In the genomic region with DNA sequence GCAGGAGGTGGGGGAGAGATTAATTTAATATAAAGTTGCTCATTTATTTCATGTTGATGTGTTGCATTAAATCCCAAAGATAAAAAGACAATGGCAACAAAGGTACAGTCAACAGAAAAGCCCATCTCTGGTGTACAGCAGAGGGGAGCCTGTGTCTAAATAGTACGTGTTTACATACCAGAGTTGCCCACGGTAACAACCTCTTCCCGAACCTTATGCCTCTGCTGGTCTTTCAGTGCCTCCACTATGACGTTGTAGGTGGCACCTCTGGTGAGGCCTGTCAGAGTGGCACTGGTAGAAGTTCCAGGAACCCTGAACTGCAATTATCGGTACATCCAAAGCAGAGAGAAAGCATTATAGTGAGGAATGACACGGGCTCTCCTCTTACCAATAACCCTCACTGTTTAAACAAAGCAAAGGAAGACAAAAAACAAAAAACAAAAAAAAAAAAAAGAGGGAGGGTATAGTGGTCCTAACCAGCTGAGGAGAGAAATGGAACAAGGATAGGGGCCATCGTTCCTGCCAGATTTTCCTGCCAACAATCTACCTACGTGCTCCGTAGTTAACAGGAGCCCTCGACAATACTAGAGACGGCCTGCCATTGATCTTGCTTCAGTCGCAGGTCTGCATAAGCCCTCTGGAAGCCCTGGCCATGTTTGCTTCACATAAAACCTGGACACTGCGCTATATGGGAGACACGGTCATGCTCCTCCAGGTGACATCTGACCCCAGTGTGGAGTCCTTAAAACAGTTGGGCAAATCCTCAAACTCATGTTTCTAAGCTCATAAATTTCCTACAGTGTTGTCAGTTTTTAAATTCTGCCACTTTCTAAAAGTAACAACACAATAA, we compare ENCODE assay signal across 27 cellular contexts. TPM values are rescaled to one million over a fixed set of nuclear protein-coding genes. Genes with fewer than 3 reads are reported as not detected.
DNase-seq lines count a peak whose midpoint lies in the region; ATAC-seq, FAIRE-seq and TF ChIP-seq lines count a peak whose summit lies in the region.
"Had no signal": no experiment of that assay in that cellular context is flagged by ENCODE, and none has a peak within 500 bp of the region (broad histone marks: within the 10 kb centered on the region; RNA-seq: fewer than 3 reads in every experiment).

No MANE protein-coding gene starts in this region.

- no peak for TF ChIP-seq RAD21 in A549 (conservative IDR thresholded peaks at IDR 0.05 in 1 of 2, IDR thresholded peaks at IDR 0.05 in 1 of 2)

- H3K36me3 ChIP-seq in GM23248 (ENCODE audit: low read depth), result peaks cover 97% of the 10 kb centered on the region
- H3K36me3 ChIP-seq in tibial artery, result peaks cover 82 to 94% (median 94%) of the 10 kb centered on the region in 3 donors
- H3K36me3 ChIP-seq in testis (ENCODE audit: low read depth, missing control alignments), result no peaks in the 10 kb centered on the region

- H2AFZ ChIP-seq in GM23248, result no peak overlapping the region
- H2AFZ ChIP-seq: PC-9 had no signal

- TF ChIP-seq EP300 in A549 (IDR thresholded peaks at IDR 0.05), result no peak

- 85% methylated on average over 14 of the region's 14 CpGs for WGBS in A549 (ENCODE audit: missing lambda C conversion rate)
- WGBS in GM23248 (ENCODE audit: low coverage in 1 of 2, low lambda C conversion rate in 2 of 2, missing lambda C conversion rate in 2 of 2), 2 experiments, result 82 to 86% methylated on average over 14 of the region's 14 CpGs
- 84 to 88% methylated on average over 14 of the region's 14 CpGs for WGBS in testis, 2 donors

- H3K9me3 ChIP-seq in A549, result no peaks in the 10 kb centered on the region
- no peaks in the 10 kb centered on the region for H3K9me3 ChIP-seq in GM23248 (ENCODE audit: low read depth)
- H3K9me3 ChIP-seq in tibial artery, result no peaks in the 10 kb centered on the region
- H3K9me3 ChIP-seq in testis, result no peaks in the 10 kb centered on the region
- H3K9me3 ChIP-seq: body of pancreas, esophagus squamous epithelium, mucosa of descending colon, stomach had no signal

- CTCF ChIA-PET in A549 (lab: Yijun Ruan, JAX), result no interaction called here

- no peak overlapping the region for H3K4me2 ChIP-seq in A549
- no peak overlapping the region for H3K4me2 ChIP-seq in GM23248 (ENCODE audit: unreplicated experiment)
- H3K4me2 ChIP-seq: BLaER1 treated with 17β-estradiol and CSF1 and Interleukin-3, amounts not matched to agents 10 nM and 100 nM; PC-9 had no signal

- peaks cover 88% of the 10 kb centered on the region for H3K36me3 Mint-ChIP-seq in nephron progenitor cell (ENCODE audit: low read depth)
- peaks cover 31% of the 10 kb centered on the region for H3K36me3 Mint-ChIP-seq in activated naive CD8-positive, alpha-beta T cell treated with anti-CD3 and anti-CD28 coated beads for 36 hours

- TF ChIP-seq CTCF in A549 (IDR thresholded peaks at IDR 0.05) (no peak), choroid plexus epithelial cell (conservative IDR thresholded peaks at IDR 0.05; ENCODE audit: low read depth, low read length) (no peak), nephron progenitor cell (IDR thresholded peaks at IDR 0.05) (no peak), tibial artery (IDR thresholded peaks at IDR 0.05) (no peak), testis (IDR thresholded peaks at IDR 0.05) (no peak)

- H3K27me3 ChIP-seq in GM23248 (replicated peaks; ENCODE audit: insufficient read depth) (no peaks in the 10 kb centered on the region), tibial artery (no peaks in the 10 kb centered on the region), testis (no peaks in the 10 kb centered on the region)
- H3K27me3 ChIP-seq: BLaER1 treated with 17β-estradiol and CSF1 and Interleukin-3, amounts not matched to agents 10 nM and 100 nM; body of pancreas; esophagus squamous epithelium; stomach had no signal

- no peaks in the 10 kb centered on the region for H3K79me2 ChIP-seq in GM23248 (ENCODE audit: insufficient read depth)

- no peak overlapping the region for H3K4me3 Mint-ChIP-seq in nephron progenitor cell
- H3K4me3 Mint-ChIP-seq in activated naive CD8-positive, alpha-beta T cell treated with anti-CD3 and anti-CD28 coated beads for 36 hours, result no peak overlapping the region
- H3K4me3 Mint-ChIP-seq: activated CD4-positive, alpha-beta memory T cell treated with anti-CD3 and anti-CD28 coated beads for 36 hours; activated T-helper 17 cell treated with anti-CD3 and anti-CD28 coated beads, Interleukin-2, amount 50 U/mL, for 72 hours; nephron had no signal

- H3K9me3 Mint-ChIP-seq in nephron progenitor cell, result no peaks in the 10 kb centered on the region
- no peaks in the 10 kb centered on the region for H3K9me3 Mint-ChIP-seq in activated naive CD8-positive, alpha-beta T cell treated with anti-CD3 and anti-CD28 coated beads for 36 hours
- H3K9me3 Mint-ChIP-seq: activated CD4-positive, alpha-beta memory T cell treated with anti-CD3 and anti-CD28 coated beads for 36 hours; activated naive CD4-positive, alpha-beta T cell treated with anti-CD3 and anti-CD28 coated beads, Interleukin-2, amount 50 U/mL, for 72 hours; activated T-helper 17 cell treated with anti-CD3 and anti-CD28 coated beads, Interleukin-2, amount 50 U/mL, for 72 hours; nephron had no signal

- peaks cover 35% of the 10 kb centered on the region for H4K20me1 ChIP-seq in GM23248 (ENCODE audit: insufficient read depth)

- POLR2A ChIA-PET in A549 (lab: Yijun Ruan, JAX), result no interaction called here

- no peak overlapping the region for H3K27ac ChIP-seq in A549
- peak overlapping the region; percentile 70 for H3K27ac ChIP-seq in GM23248
- H3K27ac ChIP-seq in tibial artery, result peak overlapping the region in 1 of 2 donors; percentile 25
- H3K27ac ChIP-seq in testis, result no peak overlapping the region
- H3K27ac ChIP-seq: BLaER1 treated with 17β-estradiol and CSF1 and Interleukin-3, amounts not matched to agents 10 nM and 100 nM; body of pancreas; esophagus squamous epithelium; PC-9; stomach had no signal

- H3K4me1 ChIP-seq in A549, result no peaks in the 10 kb centered on the region
- H3K4me1 ChIP-seq in GM23248 (ENCODE audit: insufficient read depth), result peaks cover 32% of the 10 kb centered on the region
- H3K4me1 ChIP-seq in tibial artery, result no peaks in the 10 kb centered on the region
- no peaks in the 10 kb centered on the region for H3K4me1 ChIP-seq in testis
- H3K4me1 ChIP-seq: BLaER1 treated with 17β-estradiol and CSF1 and Interleukin-3, amounts not matched to agents 10 nM and 100 nM; body of pancreas; esophagus squamous epithelium; stomach had no signal

- DNase-seq in A549 (ENCODE audit: low read depth in 1 of 2, low spot score in 1 of 2) (no peak), GM23248 (no peak), choroid plexus epithelial cell (ENCODE audit: low read depth) (peak; percentile 56), nephron progenitor cell (no peak), tibial artery (no peak), testis (no peak)
- no peak for DNase-seq in activated naive CD8-positive, alpha-beta T cell treated with anti-CD3 and anti-CD28 coated beads for 36 hours
- DNase-seq: activated CD4-positive, alpha-beta memory T cell treated with anti-CD3 and anti-CD28 coated beads for 36 hours; activated CD8-positive, alpha-beta memory T cell treated with anti-CD3 and anti-CD28 coated beads, Interleukin-2, amount 50 U/mL, for 48 hours; body of pancreas; effector memory CD4-positive, alpha-beta T cell; esophagus squamous epithelium; HCEC 1CT; islet precursor cell; mucosa of descending colon; NCI-H1092; NCI-H446 treated with DMSO at 0.1 percent for 48 hours; PC-9; posterior cingulate gyrus; stimulated activated CD8-positive, alpha-beta memory T cell treated with anti-CD3 and anti-CD28 coated beads, Interleukin-4, amount 100 ng/mL, for 48 hours; stomach had no signal

- FAIRE-seq in A549 (lab: Jason Lieb, UNC), result no peak
- FAIRE-seq: D721Med had no signal

- intact Hi-C loops in tibial artery (cut with DNase I; ENCODE audit: low total_unique reads) (no loop called here), testis (cut with DNase I; ENCODE audit: low total_unique reads) (no loop called here)

- no peak for TF ChIP-seq POLR2A in A549 (IDR thresholded peaks at IDR 0.05; ENCODE audit: low read length)
- no peak for TF ChIP-seq POLR2A in testis (IDR thresholded peaks at IDR 0.05)

- H3K4me3 ChIP-seq in A549, result no peak overlapping the region
- no peak overlapping the region for H3K4me3 ChIP-seq in GM23248
- H3K4me3 ChIP-seq in choroid plexus epithelial cell (ENCODE audit: low read depth, low read length), result no peak overlapping the region
- no peak overlapping the region for H3K4me3 ChIP-seq in tibial artery
- no peak overlapping the region for H3K4me3 ChIP-seq in testis
- H3K4me3 ChIP-seq: BLaER1 treated with 17β-estradiol and CSF1 and Interleukin-3, amounts not matched to agents 10 nM and 100 nM; body of pancreas; esophagus squamous epithelium; mucosa of descending colon; PC-9; stomach had no signal

- peak overlapping the region; percentile 96 for H3K27ac Mint-ChIP-seq in nephron progenitor cell
- no peak overlapping the region for H3K27ac Mint-ChIP-seq in activated naive CD8-positive, alpha-beta T cell treated with anti-CD3 and anti-CD28 coated beads for 36 hours
- H3K27ac Mint-ChIP-seq: activated CD4-positive, alpha-beta memory T cell treated with anti-CD3 and anti-CD28 coated beads for 36 hours; activated naive CD4-positive, alpha-beta T cell treated with anti-CD3 and anti-CD28 coated beads, Interleukin-2, amount 50 U/mL, for 72 hours; activated T-helper 17 cell treated with anti-CD3 and anti-CD28 coated beads, Interleukin-2, amount 50 U/mL, for 72 hours; nephron had no signal

- in situ Hi-C loops in GM23248 (cut with MboI), result no loop called here

- H3K4me1 Mint-ChIP-seq in nephron progenitor cell, result no peaks in the 10 kb centered on the region
- H3K4me1 Mint-ChIP-seq in activated naive CD8-positive, alpha-beta T cell treated with anti-CD3 and anti-CD28 coated beads for 36 hours, result no peaks in the 10 kb centered on the region
- H3K4me1 Mint-ChIP-seq: activated T-helper 17 cell treated with anti-CD3 and anti-CD28 coated beads, Interleukin-2, amount 50 U/mL, for 72 hours; nephron had no signal

- H3K9ac ChIP-seq in GM23248, result peak overlapping the region; percentile 50
- H3K9ac ChIP-seq: BLaER1 treated with 17β-estradiol and CSF1 and Interleukin-3, amounts not matched to agents 10 nM and 100 nM had no signal

- no peak; a peak in 1 of 6 replicates for ATAC-seq in A549
- ATAC-seq in GM21717 (IDR thresholded peaks at IDR 0.05; ENCODE audit: unreplicated experiment), result no peak
- ATAC-seq: activated naive CD4-positive, alpha-beta T cell treated with anti-CD3 and anti-CD28 coated beads, Interleukin-2, amount 50 U/mL, for 72 hours; activated T-helper 17 cell treated with anti-CD3 and anti-CD28 coated beads, Interleukin-2, amount 50 U/mL, for 72 hours; body of pancreas; mucosa of descending colon had no signal

- H3F3A ChIP-seq in GM23248 (ENCODE audit: insufficient read depth), result peaks cover 99% of the 10 kb centered on the region

- peaks cover 3% of the 10 kb centered on the region for H3K27me3 Mint-ChIP-seq in nephron progenitor cell (ENCODE audit: low read depth, poor library complexity)
- H3K27me3 Mint-ChIP-seq in activated naive CD8-positive, alpha-beta T cell treated with anti-CD3 and anti-CD28 coated beads for 36 hours, result no peaks in the 10 kb centered on the region
- H3K27me3 Mint-ChIP-seq: activated CD4-positive, alpha-beta memory T cell treated with anti-CD3 and anti-CD28 coated beads for 36 hours; activated T-helper 17 cell treated with anti-CD3 and anti-CD28 coated beads, Interleukin-2, amount 50 U/mL, for 72 hours had no signal

- H3K9me2 ChIP-seq in GM23248 (ENCODE audit: insufficient read depth), result no peaks in the 10 kb centered on the region

RNA-seq across cellular contexts. Expression of a gene that starts 58.5 kb away (rescaled TPM):
- polyA plus RNA-seq in A549 (2011; rRNA removed), result 328 and 353 TPM in 2 replicates
- 165 and 183 TPM in 2 replicates for polyA plus RNA-seq in A549 (2012; cell fraction: cytosol; rRNA removed)
- 109 and 174 TPM in 2 replicates for polyA plus RNA-seq in A549 (2012; cell fraction: nucleus; rRNA removed)
- polyA plus RNA-seq in A549 (2017; fragmentation: RNase III; extraction: RNeasy Plus Mini Kit Qiagen cat#74134 plus additional on column Dnase treatment), result 294 to 325 TPM (median 298 TPM) in 3 replicates
- 313 and 331 TPM in 2 replicates for polyA minus RNA-seq in A549 (2011; rRNA and poly(A)+ RNA removed)
- total RNA-seq in GM23248 (2014; rRNA removed; shearing (Covaris generic)), result 9.4 and 14.4 TPM in 2 replicates
- 61.1 and 68.7 TPM in 2 replicates for polyA plus RNA-seq in GM23248 (2016; fragmentation: Nextera tagmentation; extraction: Ambion mirVana)
- 10 to 100 TPM; 53.0 to 62.1 TPM for total RNA-seq in testis
- 64.6 TPM for polyA plus RNA-seq in testis (ENCODE audit: insufficient read depth, low read depth, low replicate concordance)
- 100 to 1,000 TPM; 338 to 344 TPM for total RNA-seq in activated naive CD8-positive, alpha-beta T cell treated with anti-CD3 and anti-CD28 coated beads for 36 hours

Comparison
In these comparisons a context has a peak if more than half of its experiments do, and no peak if none do; other contexts are left out.
1. RNA of a gene that starts 58.5 kb away (total RNA-seq): 338 to 344 TPM in activated naive CD8-positive, alpha-beta T cell treated with anti-CD3 and anti-CD28 coated beads for 36 hours; 53.0 to 62.1 TPM in testis and 9.4 to 14.4 TPM in GM23248; every median in the first group is over 4 times any median in the second.